ENCODE assay signal across 17 cellular contexts in the genomic region with DNA sequence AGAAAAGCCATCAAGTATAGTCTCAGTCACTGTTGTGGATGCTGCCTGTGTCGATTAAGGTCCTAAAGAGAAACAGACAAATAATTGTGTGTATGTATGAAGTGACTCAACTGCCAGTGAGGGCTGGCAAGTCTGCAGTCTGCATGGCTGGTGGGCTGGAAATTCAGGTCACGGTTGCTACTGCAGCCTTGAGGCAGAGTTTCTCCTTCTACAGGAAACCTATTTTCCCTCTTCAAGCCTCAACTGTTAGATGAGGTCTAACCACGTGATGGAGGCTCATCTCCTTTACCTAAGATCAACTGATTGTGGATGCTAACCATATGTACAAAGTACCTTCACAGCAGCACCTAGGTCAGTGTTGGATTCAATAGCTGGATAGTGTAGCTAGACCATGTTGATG. TPM values are rescaled to one million over a fixed set of nuclear protein-coding genes. Genes with fewer than 3 reads are reported as not detected.
DNase-seq lines count a peak whose midpoint lies in the region; ATAC-seq and TF ChIP-seq lines count a peak whose summit lies in the region.
"Had no signal": no experiment of that assay in that cellular context is flagged by ENCODE, and none has a peak within 500 bp of the region (broad histone marks: within the 10 kb centered on the region; RNA-seq: fewer than 3 reads in every experiment).

No MANE protein-coding gene starts in this region.

- H3K9me3 ChIP-seq in BLaER1 (no peaks in the 10 kb centered on the region), DND-41 (ENCODE audit: insufficient read depth, low read length, severe bottlenecking) (no peaks in the 10 kb centered on the region)

- DNase-seq in DND-41 (peak; percentile 42), RPMI7951 (ENCODE audit: low read depth) (peak; percentile 16), renal cortical epithelial cell (ENCODE audit: low read depth) (peak; percentile 27), NCI-H146 treated with DMSO at 0.1 percent for 48 hours (lab: John Stamatoyannopoulos, UW; ENCODE audit: unreplicated experiment) (no peak)
- no peak for DNase-seq in NK-92 treated with Interleukin-12 subunit alpha and Interleukin-12 subunit beta, amount 100 ng/mL, for 24 hours (lab: John Stamatoyannopoulos, UW)
- no peak for DNase-seq in activated effector memory CD4-positive, alpha-beta T cell treated with anti-CD3 and anti-CD28 coated beads, Interleukin-2, amount 50 U/mL, for 16 hours
- DNase-seq: CD4-positive, alpha-beta T cell; DMS153; DMS79; GF-D8; H9 had no signal

- H3K4me3 ChIP-seq in BLaER1 (no peak overlapping the region), DND-41 (ENCODE audit: low read depth in 1 of 2, low read length in 2 of 2) (no peak overlapping the region)

- peak overlapping the region; percentile 60 for H3K4me2 ChIP-seq in BLaER1
- no peak overlapping the region for H3K4me2 ChIP-seq in DND-41 (ENCODE audit: insufficient read depth, low read length)

- H3K27ac ChIP-seq in BLaER1 (peak overlapping the region; percentile 49; the same call in 1 of the 2 replicates), DND-41 (ENCODE audit: low read length) (no peak overlapping the region)
- H3K27ac ChIP-seq: C4-2B had no signal

- H3K27me3 ChIP-seq in BLaER1 (no peaks in the 10 kb centered on the region), DND-41 (ENCODE audit: insufficient read depth, low read length, poor library complexity) (no peaks in the 10 kb centered on the region)

- H2AFZ ChIP-seq in DND-41 (ENCODE audit: low read depth, low read length): no peak overlapping the region

- H3K9ac ChIP-seq in BLaER1 (no peak overlapping the region), DND-41 (ENCODE audit: low read depth, low read length) (no peak overlapping the region)

- peaks cover 33% of the 10 kb centered on the region for H3K4me1 ChIP-seq in BLaER1
- H3K4me1 ChIP-seq in DND-41 (ENCODE audit: insufficient read depth, low read length): no peaks in the 10 kb centered on the region

- H4K20me1 ChIP-seq in BLaER1 (no peaks in the 10 kb centered on the region), DND-41 (ENCODE audit: insufficient read depth, low read length) (no peaks in the 10 kb centered on the region)

- H3K79me2 ChIP-seq in DND-41 (ENCODE audit: insufficient read depth, low read length): no peaks in the 10 kb centered on the region

- TF ChIP-seq CTCF in DND-41 (IDR thresholded peaks at IDR 0.05; ENCODE audit: borderline replicate concordance, extremely low read depth, low read length, poor library complexity, severe bottlenecking): no peak

- H3K36me3 ChIP-seq in BLaER1: no peaks in the 10 kb centered on the region
- no peaks in the 10 kb centered on the region for H3K36me3 ChIP-seq in DND-41 (ENCODE audit: insufficient read depth, low read length)

- ATAC-seq in DND-41 (ENCODE audit: insufficient read depth, low read depth): peak; percentile 77
- ATAC-seq: HepG2 had no signal

RNA-seq across cellular contexts. Expression of a gene that starts 29.9 kb away (rescaled TPM):
- not detected in 2 replicates for total RNA-seq in RPMI7951 (2014; rRNA removed; shearing (Covaris generic))
- total RNA-seq in renal cortical epithelial cell: not detected in 2 replicates
- total RNA-seq: A172; B cell; CD4-positive, alpha-beta T cell; H1; H9 had no signal

Comparison
In these comparisons a context has a peak if more than half of its experiments do, and no peak if none do; other contexts are left out.
1. DNase-seq: peak in DND-41 (single experiment), RPMI7951 (single experiment) and renal cortical epithelial cell (single experiment); none in NK-92 treated with Interleukin-12 subunit alpha and Interleukin-12 subunit beta, amount 100 ng/mL, for 24 hours (single experiment), activated effector memory CD4-positive, alpha-beta T cell treated with anti-CD3 and anti-CD28 coated beads, Interleukin-2, amount 50 U/mL, for 16 hours (single experiment) and NCI-H146 treated with DMSO at 0.1 percent for 48 hours (single experiment).